ENCODE assay signal across 11 cellular contexts in genomic region chr13:98972627-98973026, GRCh38. TPM values are rescaled to one million over a fixed set of nuclear protein-coding genes. Genes with fewer than 3 reads are reported as not detected.
DNase-seq lines count a peak whose midpoint lies in the region; ATAC-seq, FAIRE-seq and TF ChIP-seq lines count a peak whose summit lies in the region.
"Had no signal": no experiment of that assay in that cellular context is flagged by ENCODE, and none has a peak within 500 bp of the region (broad histone marks: within the 10 kb centered on the region; RNA-seq: fewer than 3 reads in every experiment).

No MANE protein-coding gene starts in this region.

- H3K9me3 ChIP-seq in BLaER1 treated with 17β-estradiol and CSF1 and Interleukin-3, amounts not matched to agents 10 nM and 100 nM (replicated peaks in 1 of 11) = no peaks in the 10 kb centered on the region
- H3K9me3 ChIP-seq in endothelial cell of umbilical vein (replicated peaks; ENCODE audit: control insufficient read depth, insufficient read depth, low read length) = no peaks in the 10 kb centered on the region
- H3K9me3 ChIP-seq in neural progenitor cell (ENCODE audit: low read depth) = no peaks in the 10 kb centered on the region

- CTCF ChIA-PET in endothelial cell of umbilical vein (lab: Charles Lee) = interaction anchor here (0.6 to 2.6 kb wide), 12 partner anchors 9 to 160 kb away, joined by 3 to 9 read pairs (median 3); no protein-coding TSS in a partner anchor

- peaks cover 55 to 61% (median 58%) of the 10 kb centered on the region in 10 experiments for H3K4me1 ChIP-seq in BLaER1 treated with 17β-estradiol and CSF1 and Interleukin-3, amounts not matched to agents 10 nM and 100 nM
- H3K4me1 ChIP-seq in endothelial cell of umbilical vein (ENCODE audit: control insufficient read depth, extremely low read depth, insufficient read depth, low read length) (peaks cover 66% of the 10 kb centered on the region), neural progenitor cell (peaks cover 33% of the 10 kb centered on the region)

- H3K27ac ChIP-seq in BLaER1 treated with 17β-estradiol and CSF1 and Interleukin-3, amounts not matched to agents 10 nM and 100 nM = peak overlapping the region in 8 of 11 experiments; percentile 13 to 90 (median 72); a peak in 12 of 22 replicates
- H3K27ac ChIP-seq in endothelial cell of umbilical vein (ENCODE audit: insufficient read depth, low read depth, low read length) (peak overlapping the region; percentile 97), neural progenitor cell (no peak overlapping the region)

- peak; percentile 60 for TF ChIP-seq POLR2A in endothelial cell of umbilical vein (IDR thresholded peaks at IDR 0.05; ENCODE audit: low read depth, low read length)

- peak overlapping the region; percentile 25 for H3K27ac Mint-ChIP-seq in neural progenitor cell
- H3K27ac Mint-ChIP-seq: CD8-positive, alpha-beta T cell; memory B cell had no signal

- H3F3A ChIP-seq in neural progenitor cell (ENCODE audit: low read depth) = peaks cover 15% of the 10 kb centered on the region

- TF ChIP-seq CTCF in endothelial cell of umbilical vein (IDR thresholded peaks at IDR 0.05; ENCODE audit: extremely low read depth in 1 of 2, insufficient read depth in 1 of 2, low read depth in 1 of 2, low read length in 2 of 2) = no peak
- no peak for TF ChIP-seq CTCF in neural progenitor cell (IDR thresholded peaks at IDR 0.05)

- no peaks in the 10 kb centered on the region for H4K20me1 ChIP-seq in BLaER1 treated with 17β-estradiol and CSF1 and Interleukin-3, amounts not matched to agents 10 nM and 100 nM
- H4K20me1 ChIP-seq in endothelial cell of umbilical vein (replicated peaks; ENCODE audit: control insufficient read depth, extremely low read depth, insufficient read depth, low read length) (no peaks in the 10 kb centered on the region), neural progenitor cell (ENCODE audit: low read depth) (no peaks in the 10 kb centered on the region)

- H3K4me3 Mint-ChIP-seq in neural progenitor cell = no peak overlapping the region
- H3K4me3 Mint-ChIP-seq: CD8-positive, alpha-beta T cell; memory B cell had no signal

- DNase-seq in M059J (ENCODE audit: low read depth) (peak; percentile 94), endothelial cell of umbilical vein (ENCODE audit: low read depth, low spot score) (peak; percentile 93), neural progenitor cell (ENCODE audit: low spot score) (peak; percentile 41), posterior cingulate gyrus (no peak), NCI-H2081 treated with DMSO at 0.1 percent for 48 hours (lab: John Stamatoyannopoulos, UW) (no peak)
- DNase-seq: CD8-positive, alpha-beta T cell; NCI-H2081 had no signal

- H3K4me2 ChIP-seq in BLaER1 treated with 17β-estradiol and CSF1 and Interleukin-3, amounts not matched to agents 10 nM and 100 nM = peak overlapping the region; percentile 55 to 92 (median 79)
- H3K4me2 ChIP-seq in endothelial cell of umbilical vein (ENCODE audit: insufficient read depth, low read length) (peak overlapping the region; percentile 68), neural progenitor cell (no peak overlapping the region)

- ATAC-seq in GM21528 (IDR thresholded peaks at IDR 0.05; ENCODE audit: low FRiP score, unreplicated experiment) (no peak), HG03565 (IDR thresholded peaks at IDR 0.05; ENCODE audit: unreplicated experiment) (no peak)
- ATAC-seq: CD8-positive, alpha-beta T cell had no signal

- peaks cover 48% of the 10 kb centered on the region for H3K4me1 Mint-ChIP-seq in neural progenitor cell

- no peaks in the 10 kb centered on the region for H3K36me3 ChIP-seq in BLaER1 treated with 17β-estradiol and CSF1 and Interleukin-3, amounts not matched to agents 10 nM and 100 nM
- H3K36me3 ChIP-seq in endothelial cell of umbilical vein (ENCODE audit: control insufficient read depth in 2 of 2, extremely low read depth in 1 of 2, insufficient read depth in 2 of 2, low read length in 2 of 2) (peaks cover 0 to 4% of the 10 kb centered on the region in 2 experiments), neural progenitor cell (no peaks in the 10 kb centered on the region)

- intact Hi-C loops in endothelial cell of umbilical vein (cut with micrococcal nuclease) (loop anchor here (1.0 kb wide), 5 partner anchors 12 to 115 kb away; no protein-coding TSS in a partner anchor), posterior cingulate gyrus (cut with DNase I) (no loop called here)

- H3K36me3 Mint-ChIP-seq in neural progenitor cell = no peaks in the 10 kb centered on the region

- H3K4me3 ChIP-seq in BLaER1 treated with 17β-estradiol and CSF1 and Interleukin-3, amounts not matched to agents 10 nM and 100 nM = no peak overlapping the region
- H3K4me3 ChIP-seq in endothelial cell of umbilical vein (replicated peaks in 1 of 3; ENCODE audit: insufficient read depth in 1 of 3, low read depth in 1 of 3, low read length in 3 of 3) = peak overlapping the region in 1 of 3 experiments; percentile 10
- H3K4me3 ChIP-seq in neural progenitor cell = no peak overlapping the region

- no peaks in the 10 kb centered on the region for H3K27me3 ChIP-seq in BLaER1 treated with 17β-estradiol and CSF1 and Interleukin-3, amounts not matched to agents 10 nM and 100 nM
- H3K27me3 ChIP-seq in endothelial cell of umbilical vein (ENCODE audit: control insufficient read depth in 2 of 2, insufficient read depth in 2 of 2, low read length in 2 of 2) = no peaks in the 10 kb centered on the region
- H3K27me3 ChIP-seq in neural progenitor cell = no peaks in the 10 kb centered on the region

- peaks cover 91% of the 10 kb centered on the region for H3K79me2 ChIP-seq in endothelial cell of umbilical vein (ENCODE audit: control insufficient read depth, insufficient read depth, low read length)
- H3K79me2 ChIP-seq in neural progenitor cell (ENCODE audit: low read depth) = no peaks in the 10 kb centered on the region

- no peak overlapping the region for H3K9ac ChIP-seq in BLaER1 treated with 17β-estradiol and CSF1 and Interleukin-3, amounts not matched to agents 10 nM and 100 nM
- H3K9ac ChIP-seq in endothelial cell of umbilical vein (replicated peaks; ENCODE audit: extremely low read depth, insufficient read depth, low read length) (peak overlapping the region; percentile 74), neural progenitor cell (no peak overlapping the region)

- H2AFZ ChIP-seq in endothelial cell of umbilical vein (ENCODE audit: low read depth, low read length) (no peak overlapping the region), neural progenitor cell (replicated peaks) (no peak overlapping the region)

- peak; percentile 93 for FAIRE-seq in endothelial cell of umbilical vein (lab: Jason Lieb, UNC)

- dilution Hi-C loops in endothelial cell of umbilical vein (cut with MboI; ENCODE audit: extremely low pct_ligation_motif_present, low sequenced_read_pairs) = no loop called here

- no TSS peak for BruUV-seq in endothelial cell of umbilical vein (replicated peaks; lab: Mats Ljungman, UMichigan)

- H3K9me3 Mint-ChIP-seq in neural progenitor cell = no peaks in the 10 kb centered on the region
- H3K9me3 Mint-ChIP-seq: CD8-positive, alpha-beta T cell; memory B cell had no signal

- no peaks in the 10 kb centered on the region for H3K27me3 Mint-ChIP-seq in neural progenitor cell (ENCODE audit: insufficient read depth, low read depth)
- H3K27me3 Mint-ChIP-seq: memory B cell had no signal

- H3K9me1 ChIP-seq in endothelial cell of umbilical vein (replicated peaks; ENCODE audit: control insufficient read depth, extremely low read depth, insufficient read depth, low read length) = no peaks in the 10 kb centered on the region

- POLR2A ChIA-PET in endothelial cell of umbilical vein (lab: Charles Lee) = interaction anchor here (0.5 to 1.5 kb wide), 4 partner anchors 9 to 62 kb away, joined by 3 to 4 read pairs (median 4); no protein-coding TSS in a partner anchor

TF ChIP-seq in endothelial cell of umbilical vein, 7 proteins besides CTCF, POLR2A, EP300 and RAD21:
- TF ChIP-seq FOS (IDR thresholded peaks at IDR 0.05; ENCODE audit: borderline replicate concordance, insufficient read depth, low read length) = peak; percentile 69
- TF ChIP-seq POLR2AphosphoS5 (IDR thresholded peaks at IDR 0.05; ENCODE audit: insufficient read depth, low read depth, low read length) = peak; percentile 79
- no peak for TF ChIP-seq EZH2 (IDR thresholded peaks at IDR 0.05; ENCODE audit: borderline replicate concordance, low read depth, low read length, severe bottlenecking)
- TF ChIP-seq MYC (IDR thresholded peaks at IDR 0.05; ENCODE audit: low read depth, low read length) = no peak
- TF ChIP-seq GATA2 (IDR thresholded peaks at IDR 0.05; ENCODE audit: insufficient read depth, insufficient read length, low read depth, low read length) = peak; percentile 99
- peak; percentile 26 for TF ChIP-seq MAX (IDR thresholded peaks at IDR 0.05; ENCODE audit: insufficient read depth, insufficient read length)
- peak; percentile 92 for TF ChIP-seq JUN (IDR thresholded peaks at IDR 0.05; ENCODE audit: borderline replicate concordance, insufficient read depth, insufficient read length, low read depth)
TF ChIP-seq in endothelial cell of umbilical vein: peak in this region for 5.

RNA-seq across cellular contexts. Expression of gene DOCK9, which starts 5.2 kb away (rescaled TPM):
- 10.0 and 25.0 TPM in 2 replicates for total RNA-seq in M059J (2014; rRNA removed; shearing (Covaris generic))
- total RNA-seq in endothelial cell of umbilical vein = 323 and 334 TPM in 2 replicates
- polyA plus RNA-seq in endothelial cell of umbilical vein = 129 and 147 TPM in 2 replicates
- polyA plus RNA-seq in endothelial cell of umbilical vein (2011; cell fraction: cytosol; rRNA removed) = 157 and 160 TPM in 2 replicates
- polyA plus RNA-seq in endothelial cell of umbilical vein (2011; cell fraction: nucleus; rRNA removed) = 346 and 384 TPM in 2 replicates
- polyA plus RNA-seq in endothelial cell of umbilical vein (2012) = 202 and 235 TPM in 2 replicates
- polyA minus RNA-seq in endothelial cell of umbilical vein = 346 and 363 TPM in 2 replicates
- 17.8 TPM for polyA minus RNA-seq in endothelial cell of umbilical vein (2011; cell fraction: cytosol; rRNA and poly(A)+ RNA removed)
- polyA minus RNA-seq in endothelial cell of umbilical vein (2011; cell fraction: nucleus; rRNA and poly(A)+ RNA removed) = 536 and 739 TPM in 2 replicates
- 16.6 and 20.3 TPM in 2 replicates for total RNA-seq in neural progenitor cell (ENCODE audit: low replicate concordance)

Comparison
In these comparisons a context has a peak if more than half of its experiments do, and no peak if none do; other contexts are left out.
1. DNase-seq: peak in M059J (single experiment), endothelial cell of umbilical vein (single experiment) and neural progenitor cell (single experiment); none in posterior cingulate gyrus (0 of 10) and NCI-H2081 treated with DMSO at 0.1 percent for 48 hours (single experiment).
2. RNA of gene DOCK9, which starts 5.2 kb away (total RNA-seq): 323 to 334 TPM in endothelial cell of umbilical vein; 10.0 to 25.0 TPM in M059J and 16.6 to 20.3 TPM in neural progenitor cell; every median in the first group is over 10 times any median in the second.